1 cellular context compared by ENCODE assay signal in the genomic region with DNA sequence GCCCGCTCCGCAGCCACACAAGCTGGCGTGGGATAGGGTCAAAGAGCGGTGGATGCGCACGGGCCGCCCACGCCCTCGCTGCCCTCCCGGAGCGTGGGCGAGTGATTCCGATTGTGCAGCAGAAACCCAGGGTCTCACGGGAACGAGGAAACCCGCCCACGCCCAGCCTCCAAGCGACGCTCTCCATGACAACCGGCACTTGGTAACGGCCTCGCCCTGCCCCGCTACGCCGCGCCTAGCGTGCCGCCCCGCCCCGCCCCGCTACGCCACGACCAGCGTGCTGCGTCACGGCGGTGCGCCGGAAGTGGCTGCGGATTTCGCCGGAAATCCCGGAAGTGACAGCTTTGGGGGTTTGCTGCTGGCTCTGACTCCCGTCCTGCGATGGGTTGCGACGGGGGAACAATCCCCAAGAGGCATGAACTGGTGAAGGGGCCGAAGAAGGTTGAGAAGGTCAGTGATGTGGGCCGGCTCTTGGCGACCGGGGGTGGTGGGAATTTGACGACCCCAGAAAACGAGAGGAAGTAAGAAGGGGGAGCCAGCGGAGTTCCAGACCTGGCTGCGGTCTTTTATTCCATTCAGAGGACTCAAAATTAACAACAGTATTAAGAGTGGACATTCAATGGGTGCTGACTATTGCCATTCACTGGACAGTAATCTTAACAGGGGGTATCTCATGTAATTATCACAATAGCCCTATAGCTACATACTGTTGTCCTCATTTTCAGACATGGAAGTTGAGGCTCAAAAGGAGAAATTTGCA.
A peak's percentile ranks its signal among the peaks of the same experiment; 100 is the strongest.
TF ChIP-seq lines count a peak whose summit lies in the region.

A gene with protein sequence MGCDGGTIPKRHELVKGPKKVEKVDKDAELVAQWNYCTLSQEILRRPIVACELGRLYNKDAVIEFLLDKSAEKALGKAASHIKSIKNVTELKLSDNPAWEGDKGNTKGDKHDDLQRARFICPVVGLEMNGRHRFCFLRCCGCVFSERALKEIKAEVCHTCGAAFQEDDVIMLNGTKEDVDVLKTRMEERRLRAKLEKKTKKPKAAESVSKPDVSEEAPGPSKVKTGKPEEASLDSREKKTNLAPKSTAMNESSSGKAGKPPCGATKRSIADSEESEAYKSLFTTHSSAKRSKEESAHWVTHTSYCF (plus strand): TSS at position 311 of the 760 bp plus-strand sequence. CDS start 71 bp downstream, at position 382.

TF ChIP-seq in H1, 55 proteins besides CTCF, POLR2A, EP300 and RAD21:
- TF ChIP-seq CTBP2 (IDR thresholded peaks at IDR 0.05; ENCODE audit: borderline replicate concordance, insufficient read depth, insufficient read length, low read length) (no peak), TAF7 (optimal IDR thresholded peaks at IDR 0.05; ENCODE audit: borderline replicate concordance, low read depth, low read length) (peak; percentile 50), EGR1 (IDR thresholded peaks at IDR 0.05; ENCODE audit: borderline replicate concordance, low read depth, low read length) (peak; percentile 100), SAP30 (IDR thresholded peaks at IDR 0.05; ENCODE audit: insufficient read depth, insufficient replicate concordance, low read length) (peak; percentile 96), ZNF274 (IDR thresholded peaks at IDR 0.05; ENCODE audit: borderline replicate concordance, extremely low read depth, low read length) (no peak), ASH2L (IDR thresholded peaks at IDR 0.05; ENCODE audit: low read length) (peak; percentile 85), SIN3A (conservative IDR thresholded peaks at IDR 0.05 in 1 of 2, IDR thresholded peaks at IDR 0.05 in 1 of 2; ENCODE audit: low read depth in 1 of 2, low read length in 2 of 2) (peak in 1 of 2 experiments; percentile 98; a peak in 2 of 4 replicates), HDAC2 (IDR thresholded peaks at IDR 0.05; ENCODE audit: borderline replicate concordance in 1 of 2, low read depth in 2 of 2, low read length in 2 of 2) (no peak), MAX (IDR thresholded peaks at IDR 0.05) (peak; percentile 77), KDM4A (IDR thresholded peaks at IDR 0.05; ENCODE audit: low read depth, low read length, severe bottlenecking) (peak; percentile 74), GABPA (IDR thresholded peaks at IDR 0.05; ENCODE audit: borderline replicate concordance, insufficient read depth, low read length) (peak; percentile 97), CREB1 (IDR thresholded peaks at IDR 0.05) (peak; percentile 100), TAF1 (IDR thresholded peaks at IDR 0.05; ENCODE audit: low read depth, low read length) (peak; percentile 78), TBP (IDR thresholded peaks at IDR 0.05; ENCODE audit: low read depth, low read length) (peak; percentile 52; the same call in 1 of the 2 replicates), GTF2F1 (IDR thresholded peaks at IDR 0.05; ENCODE audit: borderline replicate concordance, low read depth, low read length) (no peak; the same call in 1 of the 2 replicates), KDM5A (IDR thresholded peaks at IDR 0.05; ENCODE audit: low read length) (peak; percentile 85), JUND (IDR thresholded peaks at IDR 0.05; ENCODE audit: low read length) (0 out of 2 replicates have a peak, but pooled peaks have one; percentile 23), SRF (IDR thresholded peaks at IDR 0.05; ENCODE audit: low read depth, low read length) (peak; percentile 80), FOSL1 (IDR thresholded peaks at IDR 0.05; ENCODE audit: insufficient read depth, low read depth, low read length) (no peak), NRF1 (IDR thresholded peaks at IDR 0.05; ENCODE audit: low read depth, low read length) (no peak), CHD2 (IDR thresholded peaks at IDR 0.05; ENCODE audit: low read length) (0 out of 2 replicates have a peak, but pooled peaks have one; percentile 29), POLR2AphosphoS5 (IDR thresholded peaks at IDR 0.05; ENCODE audit: low read depth, low read length) (peak; percentile 73), SP1 (IDR thresholded peaks at IDR 0.05; ENCODE audit: low read depth, low read length) (peak; percentile 17; the same call in 1 of the 2 replicates), PHF8 (conservative IDR thresholded peaks at IDR 0.05; ENCODE audit: low read depth, low read length) (peak; percentile 78)
- TF ChIP-seq, protein P1, sequence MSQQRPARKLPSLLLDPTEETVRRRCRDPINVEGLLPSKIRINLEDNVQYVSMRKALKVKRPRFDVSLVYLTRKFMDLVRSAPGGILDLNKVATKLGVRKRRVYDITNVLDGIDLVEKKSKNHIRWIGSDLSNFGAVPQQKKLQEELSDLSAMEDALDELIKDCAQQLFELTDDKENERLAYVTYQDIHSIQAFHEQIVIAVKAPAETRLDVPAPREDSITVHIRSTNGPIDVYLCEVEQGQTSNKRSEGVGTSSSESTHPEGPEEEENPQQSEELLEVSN (IDR thresholded peaks at IDR 0.05) = 0 out of 2 replicates have a peak, but pooled peaks have one; percentile 12
- TF ChIP-seq, protein P2, sequence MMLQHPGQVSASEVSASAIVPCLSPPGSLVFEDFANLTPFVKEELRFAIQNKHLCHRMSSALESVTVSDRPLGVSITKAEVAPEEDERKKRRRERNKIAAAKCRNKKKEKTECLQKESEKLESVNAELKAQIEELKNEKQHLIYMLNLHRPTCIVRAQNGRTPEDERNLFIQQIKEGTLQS (IDR thresholded peaks at IDR 0.05; ENCODE audit: insufficient read depth, low read depth, low read length) = peak; percentile 77
